1 cellular context compared by ENCODE assay signal in the genomic region with DNA sequence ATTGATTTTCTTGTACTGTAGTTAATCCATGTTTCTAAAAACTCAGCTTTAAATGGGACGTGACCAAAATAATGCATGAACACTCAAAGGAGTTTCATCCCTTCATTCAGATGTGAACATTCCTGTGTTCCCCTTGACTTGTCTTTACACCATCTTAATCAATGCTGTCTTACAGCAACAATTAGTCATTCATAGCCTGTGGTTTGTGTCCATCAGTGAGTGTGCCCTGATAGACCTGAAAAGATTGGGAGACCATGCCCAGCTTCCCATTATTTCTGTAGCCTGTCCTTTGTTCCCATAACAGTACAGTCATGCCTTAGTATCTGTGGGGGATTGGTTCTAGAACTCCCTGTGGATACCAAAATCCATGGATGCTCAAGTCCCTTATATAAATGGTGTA.
TF ChIP-seq lines count a peak whose summit lies in the region.

No MANE protein-coding gene starts in this region.

TF ChIP-seq in HepG2, 621 proteins besides CTCF, POLR2A, EP300 and RAD21 (continued from another document):
- TF ChIP-seq SAFB2 (CRISPR knock-in tag; IDR thresholded peaks at IDR 0.05; ENCODE audit: borderline replicate concordance, low read depth) (no peak), FOXK2 (IDR thresholded peaks at IDR 0.05) (no peak), ZNF597 (CRISPR knock-in tag; IDR thresholded peaks at IDR 0.05) (no peak), MTA1 (CRISPR knock-in tag; IDR thresholded peaks at IDR 0.05; ENCODE audit: borderline replicate concordance) (no peak), ZSCAN21 (CRISPR knock-in tag; IDR thresholded peaks at IDR 0.05; ENCODE audit: borderline replicate concordance) (no peak), ZSCAN30 (CRISPR knock-in tag; IDR thresholded peaks at IDR 0.05) (no peak), SIX4 (CRISPR knock-in tag; IDR thresholded peaks at IDR 0.05) (no peak), ZSCAN20 (CRISPR knock-in tag; IDR thresholded peaks at IDR 0.05; ENCODE audit: borderline replicate concordance) (no peak)
- TF ChIP-seq, protein P1, sequence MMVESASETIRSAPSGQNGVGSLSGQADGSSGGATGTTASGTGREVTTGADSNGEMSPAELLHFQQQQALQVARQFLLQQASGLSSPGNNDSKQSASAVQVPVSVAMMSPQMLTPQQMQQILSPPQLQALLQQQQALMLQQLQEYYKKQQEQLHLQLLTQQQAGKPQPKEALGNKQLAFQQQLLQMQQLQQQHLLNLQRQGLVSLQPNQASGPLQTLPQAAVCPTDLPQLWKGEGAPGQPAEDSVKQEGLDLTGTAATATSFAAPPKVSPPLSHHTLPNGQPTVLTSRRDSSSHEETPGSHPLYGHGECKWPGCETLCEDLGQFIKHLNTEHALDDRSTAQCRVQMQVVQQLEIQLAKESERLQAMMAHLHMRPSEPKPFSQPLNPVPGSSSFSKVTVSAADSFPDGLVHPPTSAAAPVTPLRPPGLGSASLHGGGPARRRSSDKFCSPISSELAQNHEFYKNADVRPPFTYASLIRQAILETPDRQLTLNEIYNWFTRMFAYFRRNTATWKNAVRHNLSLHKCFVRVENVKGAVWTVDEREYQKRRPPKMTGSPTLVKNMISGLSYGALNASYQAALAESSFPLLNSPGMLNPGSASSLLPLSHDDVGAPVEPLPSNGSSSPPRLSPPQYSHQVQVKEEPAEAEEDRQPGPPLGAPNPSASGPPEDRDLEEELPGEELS (CRISPR knock-in tag; IDR thresholded peaks at IDR 0.05) = no peak
